In genomic region chr11:23778971-23779370, GRCh38 we compare ENCODE assay signal across 31 cellular contexts.
DNase-seq lines count a peak whose midpoint lies in the region; ATAC-seq, FAIRE-seq and TF ChIP-seq lines count a peak whose summit lies in the region.
"Had no signal": no experiment of that assay in that cellular context is flagged by ENCODE, and none has a peak within 500 bp of the region (broad histone marks: within the 10 kb centered on the region; RNA-seq: fewer than 3 reads in every experiment).

No MANE protein-coding gene starts in this region.

- no peak overlapping the region for H4K8ac ChIP-seq in mesenchymal stem cell (ENCODE audit: low read length)

- no peak overlapping the region for H2BK15ac ChIP-seq in mesenchymal stem cell (ENCODE audit: low read depth, poor library complexity, severe bottlenecking)

- POLR2A ChIA-PET in naive thymus-derived CD8-positive, alpha-beta T cell (lab: Charles Lee): no interaction called here

- no peak overlapping the region for H2AK5ac ChIP-seq in mesenchymal stem cell (ENCODE audit: low read length, severe bottlenecking)

- H3K27ac ChIP-seq in mesenchymal stem cell (ENCODE audit: low read length, poor library complexity, severe bottlenecking): no peak overlapping the region
- H3K27ac ChIP-seq: BLaER1 treated with 17β-estradiol and CSF1 and Interleukin-3, amounts not matched to agents 10 nM and 100 nM; left ventricle myocardium inferior; tibial nerve had no signal

- no peaks in the 10 kb centered on the region for H3K36me3 ChIP-seq in bronchial epithelial cell (ENCODE audit: control insufficient read depth, insufficient read depth, low read length)
- no peaks in the 10 kb centered on the region for H3K36me3 ChIP-seq in mesenchymal stem cell (ENCODE audit: control insufficient read depth in 1 of 2, insufficient read depth in 2 of 2, low read depth in 1 of 2, low read length in 2 of 2)
- H3K36me3 ChIP-seq: BLaER1 treated with 17β-estradiol and CSF1 and Interleukin-3, amounts not matched to agents 10 nM and 100 nM; left ventricle myocardium inferior; tibial nerve had no signal

- DNase-seq in AG10803 (ENCODE audit: low read depth): peak; percentile 41
- DNase-seq in LHCN-M2 (ENCODE audit: low read depth): peak; percentile 49
- DNase-seq in bronchial epithelial cell (ENCODE audit: low read depth): peak; percentile 10
- peak; percentile 48 for DNase-seq in mesenchymal stem cell
- DNase-seq in stimulated activated naive CD8-positive, alpha-beta T cell treated with anti-CD3 and anti-CD28 coated beads, Interleukin-15, Interleukin-2, amounts not matched to agents 100 U/mL and 50 U/mL, for 24 hours: no peak
- DNase-seq in HTR-8/SVneo (ENCODE audit: insufficient read length, low spot score): no peak
- no peak for DNase-seq in naive thymus-derived CD8-positive, alpha-beta T cell
- DNase-seq: activated B cell treated with CpG ODN at 0.5 μM for 24 hours; activated CD4-positive, alpha-beta T cell treated with anti-CD3 and anti-CD28 coated beads, Interleukin-2, amount 50 U/mL, for 4 hours; activated naive CD4-positive, alpha-beta T cell treated with anti-CD3 and anti-CD28 coated beads, Interleukin-2, amount 10 ng/mL, durations not matched to agents 7 days and 5 days; amygdala; Caco-2; DMS79; GOT3; HFFc6; hypothalamus; immature natural killer cell; Kasumi-1; left ventricle myocardium inferior; natural killer cell; NCI-H1048; NCI-H1694; PC-3; Right ventricle myocardium superior; small intestine; stimulated activated CD4-positive, alpha-beta T cell treated with anti-CD3 and anti-CD28 coated beads, Interleukin-2, amount 100 ng/mL, for 24 hours; T1000 had no signal

- H3K4me2 ChIP-seq in mesenchymal stem cell (ENCODE audit: low read length, poor library complexity, severe bottlenecking): no peak overlapping the region

- no peak overlapping the region for H3K4me3 Mint-ChIP-seq in naive thymus-derived CD8-positive, alpha-beta T cell
- H3K4me3 Mint-ChIP-seq: activated B cell treated with CpG ODN at 0.5 μM for 24 hours; activated naive CD4-positive, alpha-beta T cell treated with anti-CD3 and anti-CD28 coated beads, Interleukin-2, amount 10 ng/mL, durations not matched to agents 7 days and 5 days; HFFc6; immature natural killer cell; natural killer cell had no signal

- H3K23ac ChIP-seq in mesenchymal stem cell (ENCODE audit: low read length in 2 of 2): no peak overlapping the region

- H3K4me3 ChIP-seq in AG10803 (ENCODE audit: low read length) (no peak overlapping the region), bronchial epithelial cell (ENCODE audit: low read depth, low read length) (no peak overlapping the region), mesenchymal stem cell (ENCODE audit: insufficient read depth in 1 of 2, low read depth in 1 of 2, low read length in 2 of 2) (no peak overlapping the region)
- H3K4me3 ChIP-seq: BLaER1 treated with 17β-estradiol and CSF1 and Interleukin-3, amounts not matched to agents 10 nM and 100 nM; left ventricle myocardium inferior; tibial nerve had no signal

- no peaks in the 10 kb centered on the region for H3K27me3 Mint-ChIP-seq in naive thymus-derived CD8-positive, alpha-beta T cell
- H3K27me3 Mint-ChIP-seq: activated B cell treated with CpG ODN at 0.5 μM for 24 hours; activated naive CD4-positive, alpha-beta T cell treated with anti-CD3 and anti-CD28 coated beads, Interleukin-2, amount 10 ng/mL, durations not matched to agents 7 days and 5 days had no signal

- TF ChIP-seq CTCF in AG10803 (conservative IDR thresholded peaks at IDR 0.05; ENCODE audit: low read length) (no peak), bronchial epithelial cell (IDR thresholded peaks at IDR 0.05; ENCODE audit: insufficient read depth, low read length, severe bottlenecking) (no peak)

- H3K27me3 ChIP-seq in bronchial epithelial cell (ENCODE audit: control insufficient read depth, insufficient read depth, low read length) (no peaks in the 10 kb centered on the region), mesenchymal stem cell (ENCODE audit: control insufficient read depth in 1 of 2, insufficient read depth in 1 of 2, low read length in 2 of 2) (no peaks in the 10 kb centered on the region)
- H3K27me3 ChIP-seq: BLaER1 treated with 17β-estradiol and CSF1 and Interleukin-3, amounts not matched to agents 10 nM and 100 nM; tibial nerve had no signal

- peaks cover 30% of the 10 kb centered on the region for H3K9me3 ChIP-seq in mesenchymal stem cell (ENCODE audit: control insufficient read depth, low read length)
- H3K9me3 ChIP-seq: BLaER1 treated with 17β-estradiol and CSF1 and Interleukin-3, amounts not matched to agents 10 nM and 100 nM; Caco-2; tibial nerve had no signal

- H3K4ac ChIP-seq in mesenchymal stem cell (ENCODE audit: low read depth in 1 of 2, low read length in 2 of 2): no peak overlapping the region

- no peak overlapping the region for H4K91ac ChIP-seq in mesenchymal stem cell (ENCODE audit: low read length)

- H3K14ac ChIP-seq in mesenchymal stem cell (ENCODE audit: low read length in 2 of 2): no peak overlapping the region

- no peaks in the 10 kb centered on the region for H3K4me1 Mint-ChIP-seq in naive thymus-derived CD8-positive, alpha-beta T cell
- H3K4me1 Mint-ChIP-seq: activated B cell treated with CpG ODN at 0.5 μM for 24 hours; activated naive CD4-positive, alpha-beta T cell treated with anti-CD3 and anti-CD28 coated beads, Interleukin-2, amount 10 ng/mL, durations not matched to agents 7 days and 5 days; immature natural killer cell; natural killer cell had no signal

- H3K18ac ChIP-seq in mesenchymal stem cell (ENCODE audit: low read depth in 1 of 2, low read length in 2 of 2): no peak overlapping the region

- no peak overlapping the region for H3K9ac ChIP-seq in mesenchymal stem cell (ENCODE audit: low read length)
- H3K9ac ChIP-seq: BLaER1 treated with 17β-estradiol and CSF1 and Interleukin-3, amounts not matched to agents 10 nM and 100 nM had no signal

- no peaks in the 10 kb centered on the region for H3K4me1 ChIP-seq in mesenchymal stem cell (ENCODE audit: control insufficient read depth, insufficient read depth, low read depth, low read length)
- H3K4me1 ChIP-seq: Caco-2, left ventricle myocardium inferior, tibial nerve had no signal

- no peaks in the 10 kb centered on the region for H3K36me3 Mint-ChIP-seq in naive thymus-derived CD8-positive, alpha-beta T cell
- H3K36me3 Mint-ChIP-seq: activated naive CD4-positive, alpha-beta T cell treated with anti-CD3 and anti-CD28 coated beads, Interleukin-2, amount 10 ng/mL, durations not matched to agents 7 days and 5 days; natural killer cell had no signal

- peaks cover 0 to 7% (median 0%) of the 10 kb centered on the region in 9 donors for H3K9me3 Mint-ChIP-seq in naive thymus-derived CD8-positive, alpha-beta T cell
- H3K9me3 Mint-ChIP-seq: immature natural killer cell, natural killer cell had no signal

- no CpG with 5 or more reads among the region's 1 CpG for WGBS in mesenchymal stem cell

- ATAC-seq in stimulated activated naive CD8-positive, alpha-beta T cell treated with anti-CD3 and anti-CD28 coated beads, Interleukin-15, Interleukin-2, amounts not matched to agents 100 U/mL and 50 U/mL, for 24 hours: no peak
- ATAC-seq in naive thymus-derived CD8-positive, alpha-beta T cell: no peak
- no peak for ATAC-seq in HG03469 (IDR thresholded peaks at IDR 0.05; ENCODE audit: unreplicated experiment)
- ATAC-seq: natural killer cell, PC-3 had no signal

- no peak overlapping the region for H2BK120ac ChIP-seq in mesenchymal stem cell (ENCODE audit: low read depth, low read length)

- FAIRE-seq in bronchial epithelial cell (lab: Jason Lieb, UNC) (no peak), HTR-8/SVneo (lab: Jason Lieb, UNC) (no peak)
- FAIRE-seq: GM12891, small intestine had no signal

- H2AFZ ChIP-seq in mesenchymal stem cell (ENCODE audit: low read depth, low read length): no peak overlapping the region

- no peak overlapping the region for H3K27ac Mint-ChIP-seq in naive thymus-derived CD8-positive, alpha-beta T cell
- H3K27ac Mint-ChIP-seq: activated B cell treated with CpG ODN at 0.5 μM for 24 hours; activated naive CD4-positive, alpha-beta T cell treated with anti-CD3 and anti-CD28 coated beads, Interleukin-2, amount 10 ng/mL, durations not matched to agents 7 days and 5 days; HFFc6; immature natural killer cell; natural killer cell had no signal

- H2BK12ac ChIP-seq in mesenchymal stem cell (ENCODE audit: low read length in 2 of 2): no peak overlapping the region

- H2BK5ac ChIP-seq in mesenchymal stem cell (ENCODE audit: low read depth, low read length, poor library complexity, severe bottlenecking): no peak overlapping the region

- no peaks in the 10 kb centered on the region for H3K79me1 ChIP-seq in mesenchymal stem cell (replicated peaks; ENCODE audit: low read length, poor library complexity, severe bottlenecking)

Comparison
In these comparisons a context has a peak if more than half of its experiments do, and no peak if none do; other contexts are left out.
1. DNase-seq: peak in AG10803 (single experiment), LHCN-M2 (single experiment), bronchial epithelial cell (single experiment) and mesenchymal stem cell (single experiment); none in stimulated activated naive CD8-positive, alpha-beta T cell treated with anti-CD3 and anti-CD28 coated beads, Interleukin-15, Interleukin-2, amounts not matched to agents 100 U/mL and 50 U/mL, for 24 hours (single experiment), HTR-8/SVneo (single experiment) and naive thymus-derived CD8-positive, alpha-beta T cell (0 of 10).